26 cellular contexts compared by ENCODE assay signal in the genomic region with DNA sequence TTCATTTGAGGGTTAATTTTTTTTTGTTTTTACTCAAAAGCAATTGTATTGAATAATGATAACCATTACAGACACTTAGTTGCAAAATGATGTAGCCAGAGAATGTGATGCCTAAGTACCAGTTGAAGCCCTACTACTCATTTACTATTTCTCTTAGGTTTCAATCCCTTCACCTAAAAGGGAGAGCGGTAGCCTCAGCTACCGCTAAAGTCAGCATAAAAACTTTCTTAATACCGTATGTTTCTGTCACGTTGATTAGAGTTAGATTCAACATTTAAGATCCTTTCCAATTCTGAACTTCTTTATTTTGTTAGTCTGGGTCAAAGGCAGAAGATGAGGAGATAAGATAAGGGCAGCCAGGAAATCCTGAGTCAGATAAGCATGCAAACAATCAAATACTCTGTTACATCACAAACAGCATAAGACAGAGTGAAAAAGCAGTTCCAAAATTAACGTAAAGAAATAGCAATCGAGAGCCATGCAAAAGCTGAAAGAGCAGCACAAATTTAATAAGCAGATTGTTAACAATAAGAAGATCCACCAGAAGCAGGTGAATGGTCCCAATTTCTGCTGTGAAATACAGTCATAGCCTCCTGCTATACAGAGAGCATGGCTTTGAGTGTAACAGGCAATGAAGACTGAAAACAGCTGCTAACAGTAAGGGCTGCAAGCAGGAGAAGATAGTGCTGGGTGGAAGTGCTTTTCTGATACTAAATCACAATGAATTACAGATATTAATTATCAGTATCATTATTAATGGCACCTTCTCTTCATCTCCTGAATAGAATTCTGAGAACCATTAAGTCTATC. TPM values are rescaled to one million over a fixed set of nuclear protein-coding genes. Genes with fewer than 3 reads are reported as not detected.
A peak's percentile ranks its signal among the peaks of the same experiment; 100 is the strongest.
DNase-seq lines count a peak whose midpoint lies in the region; ATAC-seq, FAIRE-seq and TF ChIP-seq lines count a peak whose summit lies in the region.
"Had no signal": no experiment of that assay in that cellular context is flagged by ENCODE, and none has a peak within 500 bp of the region (broad histone marks: within the 10 kb centered on the region; RNA-seq: fewer than 3 reads in every experiment).

No MANE protein-coding gene starts in this region.

- no peak overlapping the region for H3K4ac ChIP-seq in mesendoderm (ENCODE audit: low read depth, low read length)

- H2AK5ac ChIP-seq in mesendoderm (ENCODE audit: low read length): no peak overlapping the region

- in situ Hi-C loops in brain microvascular endothelial cell (cut with HindIII; ENCODE audit: low pct_ligation_motif_present, low sequenced_read_pairs): no loop called here

- no peak overlapping the region for H2BK5ac ChIP-seq in mesendoderm (ENCODE audit: low read length)

- H3K79me2 ChIP-seq in Loucy (ENCODE audit: insufficient read depth, low read length) (no peaks in the 10 kb centered on the region), mesendoderm (ENCODE audit: control insufficient read depth, insufficient read depth, low read length) (no peaks in the 10 kb centered on the region)

- DNase-seq in NCI-H146 (lab: John Stamatoyannopoulos, UW): peak; percentile 13
- DNase-seq in NCI-H146 treated with DMSO at 0.1 percent for 48 hours (lab: John Stamatoyannopoulos, UW; ENCODE audit: unreplicated experiment): no peak
- DNase-seq in brain microvascular endothelial cell: peak; percentile 29
- DNase-seq in mesendoderm: peak; percentile 71
- no peak for DNase-seq in frontal cortex (ENCODE audit: low spot score in 2 of 2)
- DNase-seq in DMS53 (lab: John Stamatoyannopoulos, UW): no peak
- DNase-seq: activated effector memory CD4-positive, alpha-beta T cell treated with Interleukin-2 at 50 U/mL for 16 hours; cortex of kidney; head of caudate nucleus; islet precursor cell; NCI-H1694 treated with DMSO at 0.1 percent for 48 hours; NCI-H446 treated with DMSO at 0.1 percent for 48 hours; stimulated activated naive CD8-positive, alpha-beta T cell treated with anti-CD3 and anti-CD28 coated beads, Interleukin-15, Interleukin-2, amounts not matched to agents 100 U/mL and 50 U/mL, for 24 hours; upper lobe of right lung had no signal

- no peak overlapping the region for H2BK15ac ChIP-seq in mesendoderm (replicated peaks; ENCODE audit: low read depth)

- FAIRE-seq in frontal cortex (lab: Jason Lieb, UNC): no peak
- FAIRE-seq: GM12878 had no signal

- H3K4me3 ChIP-seq in Loucy (ENCODE audit: low read length, poor library complexity, severe bottlenecking) (peak overlapping the region; percentile 19), brain microvascular endothelial cell (ENCODE audit: low read depth, low read length) (no peak overlapping the region), mesendoderm (ENCODE audit: low read length) (no peak overlapping the region)
- H3K4me3 ChIP-seq: ascending aorta, GM12878, GM23338, upper lobe of right lung had no signal

- WGBS in mesendoderm (ENCODE audit: extremely low coverage, insufficient coverage, low lambda C conversion rate): no CpG with 5 or more reads among the region's 6 CpGs

- TF ChIP-seq CTCF in Loucy (conservative IDR thresholded peaks at IDR 0.05; ENCODE audit: low read length) (no peak), brain microvascular endothelial cell (IDR thresholded peaks at IDR 0.05; ENCODE audit: low read depth, low read length, missing control alignments) (no peak)

- no peaks in the 10 kb centered on the region for H3K9me2 ChIP-seq in Loucy (replicated peaks; ENCODE audit: low read depth, low read length)

- H3K4me1 ChIP-seq in Loucy (ENCODE audit: insufficient read depth, low read length, poor library complexity, severe bottlenecking) (peaks cover 8% of the 10 kb centered on the region), mesendoderm (ENCODE audit: control insufficient read depth, low read depth, low read length) (peaks cover 3% of the 10 kb centered on the region)
- H3K4me1 ChIP-seq: ascending aorta, upper lobe of right lung had no signal

- H3K9ac ChIP-seq in Loucy (ENCODE audit: low read depth, low read length, poor library complexity, severe bottlenecking) (no peak overlapping the region), mesendoderm (ENCODE audit: low read length) (no peak overlapping the region)
- H3K9ac ChIP-seq: KMS-11 had no signal

- no peak overlapping the region for H4K8ac ChIP-seq in mesendoderm (ENCODE audit: low read depth, low read length)

- no peaks in the 10 kb centered on the region for H3F3A ChIP-seq in Loucy (ENCODE audit: low read depth)

- no peak for ATAC-seq in GM21381 (IDR thresholded peaks at IDR 0.05; ENCODE audit: unreplicated experiment)
- ATAC-seq: GM12878; GM23338; stimulated activated naive CD8-positive, alpha-beta T cell treated with anti-CD3 and anti-CD28 coated beads, Interleukin-15, Interleukin-2, amounts not matched to agents 100 U/mL and 50 U/mL, for 24 hours; upper lobe of right lung had no signal

- H3K23ac ChIP-seq in mesendoderm (ENCODE audit: low read length): no peak overlapping the region

- H2AFZ ChIP-seq in Loucy (ENCODE audit: low read length): 0 out of 2 replicates have a peak overlapping the region, but pooled peaks have one; percentile 42
- H2AFZ ChIP-seq: GM23338 had no signal

- no peaks in the 10 kb centered on the region for H4K20me1 ChIP-seq in Loucy (ENCODE audit: insufficient read depth, low read length, poor library complexity, severe bottlenecking)

- no peaks in the 10 kb centered on the region for H3K79me1 ChIP-seq in mesendoderm (ENCODE audit: low read length)

- H3K27ac ChIP-seq in brain microvascular endothelial cell: no peak overlapping the region
- H3K27ac ChIP-seq in mesendoderm (ENCODE audit: low read depth, low read length): no peak overlapping the region
- H3K27ac ChIP-seq: 22Rv1, ascending aorta, KMS-11, upper lobe of right lung had no signal

- H3K36me3 ChIP-seq in Loucy (ENCODE audit: insufficient read depth, low read length) (no peaks in the 10 kb centered on the region), brain microvascular endothelial cell (replicated peaks) (no peaks in the 10 kb centered on the region), mesendoderm (ENCODE audit: control insufficient read depth, insufficient read depth, low read length) (no peaks in the 10 kb centered on the region)
- H3K36me3 ChIP-seq: ascending aorta, upper lobe of right lung had no signal

- H3K27me3 ChIP-seq in Loucy (ENCODE audit: insufficient read depth, low read length, poor library complexity, severe bottlenecking): no peaks in the 10 kb centered on the region
- no peaks in the 10 kb centered on the region for H3K27me3 ChIP-seq in brain microvascular endothelial cell (replicated peaks)
- no peaks in the 10 kb centered on the region for H3K27me3 ChIP-seq in mesendoderm (ENCODE audit: insufficient read depth, low read length, poor library complexity)
- H3K27me3 ChIP-seq: ascending aorta, upper lobe of right lung had no signal

- H2BK120ac ChIP-seq in mesendoderm (ENCODE audit: low read depth, low read length): no peak overlapping the region

- no peaks in the 10 kb centered on the region for H3K9me3 ChIP-seq in Loucy (ENCODE audit: insufficient read depth, low read depth, low read length)
- H3K9me3 ChIP-seq: ascending aorta, upper lobe of right lung had no signal

- H3K18ac ChIP-seq in mesendoderm (ENCODE audit: low read length): no peak overlapping the region

- H4K5ac ChIP-seq in mesendoderm (ENCODE audit: low read length): no peak overlapping the region

- H3K56ac ChIP-seq in mesendoderm (ENCODE audit: low read length): no peak overlapping the region

- H3K4me2 ChIP-seq in Loucy (ENCODE audit: low read depth, low read length, poor library complexity, severe bottlenecking): peak overlapping the region; percentile 46
- no peak overlapping the region for H3K4me2 ChIP-seq in mesendoderm (ENCODE audit: low read length)
- H3K4me2 ChIP-seq: GM23338, KMS-11 had no signal

RNA-seq across cellular contexts. Expression of a gene that starts 3.0 kb away (rescaled TPM):
- polyA plus RNA-seq in mesendoderm (2013, experiment 1 of 2): not detected
- not detected for polyA plus RNA-seq in mesendoderm (2013, experiment 2 of 2)
- not detected for total RNA-seq in frontal cortex
- total RNA-seq: activated CD8-positive, alpha-beta memory T cell treated with anti-CD3 and anti-CD28 coated beads for 36 hours; ascending aorta; G401; GM12878; GM23338; neural crest cell; renal cortical epithelial cell; upper lobe of right lung had no signal
- polyA plus RNA-seq: esophagus, GM12878, GM23338 had no signal

RNA-seq across cellular contexts. Expression of a gene that starts 58.7 kb away (rescaled TPM):
- polyA plus RNA-seq in mesendoderm (2013, experiment 1 of 2): not detected
- polyA plus RNA-seq in mesendoderm (2013, experiment 2 of 2): not detected
- total RNA-seq in frontal cortex: 1.6 TPM
- total RNA-seq: activated CD8-positive, alpha-beta memory T cell treated with anti-CD3 and anti-CD28 coated beads for 36 hours; ascending aorta; G401; GM23338; neural crest cell had no signal

Comparison
In these comparisons a context has a peak if more than half of its experiments do, and no peak if none do; other contexts are left out.
1. DNase-seq: peak in NCI-H146 (single experiment), brain microvascular endothelial cell (single experiment) and mesendoderm (single experiment); none in NCI-H146 treated with DMSO at 0.1 percent for 48 hours (single experiment), frontal cortex (0 of 2) and DMS53 (single experiment).